In the genomic region with DNA sequence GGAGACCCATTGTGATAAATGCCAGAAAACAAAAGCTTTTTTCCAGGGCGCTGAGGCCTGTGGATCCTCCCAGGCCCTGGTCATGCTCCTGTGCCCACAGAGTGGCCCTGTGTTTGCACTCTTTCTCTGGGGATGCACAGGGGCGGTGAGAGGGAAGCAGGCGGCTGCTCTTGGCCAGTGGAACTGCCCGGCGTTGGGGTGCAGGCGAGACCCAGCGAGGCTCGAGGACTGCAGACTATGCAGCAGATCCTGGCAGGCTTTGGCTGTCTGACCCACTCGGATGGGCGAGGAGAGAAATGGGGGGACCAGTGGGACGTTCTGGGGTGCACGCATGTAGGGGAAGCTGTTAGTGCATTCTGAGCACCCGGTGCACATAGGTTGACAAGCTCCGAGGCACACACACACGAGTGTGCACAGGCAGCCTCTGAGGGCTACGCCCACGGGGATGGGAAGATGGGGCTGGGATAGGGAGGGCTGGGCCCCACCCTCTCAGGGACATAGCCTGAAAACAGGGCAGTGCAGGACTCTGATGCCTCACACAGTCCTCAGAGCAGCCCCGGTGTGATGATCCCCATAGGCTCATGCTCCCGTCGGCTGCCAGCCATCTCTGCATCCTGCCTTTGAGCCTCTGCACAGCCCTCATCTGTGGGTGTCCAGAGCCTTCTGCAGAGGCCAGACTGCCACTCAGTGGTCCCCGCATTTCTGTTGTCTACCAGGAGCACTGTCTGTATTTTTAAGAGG, we compare ENCODE assay signal across 21 cellular contexts.
"Had no signal": no experiment of that assay in that cellular context is flagged by ENCODE, and none has a peak within 500 bp of the region (broad histone marks: within the 10 kb centered on the region; RNA-seq: fewer than 3 reads in every experiment).

No MANE protein-coding gene starts in this region.

- H3K27ac Mint-ChIP-seq: activated CD4-positive, alpha-beta T cell treated with anti-CD3 and anti-CD28 coated beads, Interleukin-2, amount 10 ng/mL, durations not matched to agents 7 days and 5 days; activated CD8-positive, alpha-beta memory T cell treated with anti-CD3 and anti-CD28 coated beads, Interleukin-2, amount 10 ng/mL, durations not matched to agents 7 days and 5 days; activated CD8-positive, alpha-beta T cell treated with anti-CD3 and anti-CD28 coated beads for 36 hours; naive B cell had no signal

- ATAC-seq: activated CD8-positive, alpha-beta memory T cell treated with anti-CD3 and anti-CD28 coated beads, Interleukin-2, amount 10 ng/mL, durations not matched to agents 7 days and 5 days; activated CD8-positive, alpha-beta T cell treated with anti-CD3 and anti-CD28 coated beads for 36 hours; gastroesophageal sphincter; heart left ventricle; left lobe of liver had no signal

- H3K4me1 Mint-ChIP-seq: activated CD4-positive, alpha-beta T cell treated with anti-CD3 and anti-CD28 coated beads, Interleukin-2, amount 10 ng/mL, durations not matched to agents 7 days and 5 days; activated CD8-positive, alpha-beta memory T cell treated with anti-CD3 and anti-CD28 coated beads, Interleukin-2, amount 10 ng/mL, durations not matched to agents 7 days and 5 days; naive B cell had no signal

- DNase-seq: activated CD4-positive, alpha-beta T cell treated with anti-CD3 and anti-CD28 coated beads, Interleukin-2, amount 10 ng/mL, durations not matched to agents 7 days and 5 days; activated CD4-positive, CD25-positive, alpha-beta regulatory T cell treated with anti-CD3 and anti-CD28 coated beads, Interleukin-2, amount 50 U/mL, for 72 hours; activated CD8-positive, alpha-beta memory T cell treated with anti-CD3 and anti-CD28 coated beads, Interleukin-2, amount 10 ng/mL, durations not matched to agents 7 days and 5 days; activated CD8-positive, alpha-beta T cell treated with anti-CD3 and anti-CD28 coated beads for 36 hours; activated effector memory CD4-positive, alpha-beta T cell treated with anti-CD3 and anti-CD28 coated beads, Interleukin-2, amount 50 U/mL, for 16 hours; activated naive CD4-positive, alpha-beta T cell treated with anti-CD3 and anti-CD28 coated beads, Interleukin-2, amount 50 U/mL, for 16 hours; activated T-cell treated with anti-CD3 and anti-CD28 coated beads for 4 hours; islet precursor cell; naive B cell; occipital lobe; stimulated activated CD4-positive, alpha-beta T cell treated with anti-CD3 and anti-CD28 coated beads, Interleukin-2, amount 100 ng/mL, for 48 hours; stimulated activated CD8-positive, alpha-beta memory T cell treated with anti-CD3 and anti-CD28 coated beads, Interleukin-4, amount 100 ng/mL, for 48 hours; stimulated activated naive CD4-positive, alpha-beta T cell; upper lobe of left lung; WERI-Rb-1 had no signal

- H3K4me3 ChIP-seq: gastroesophageal sphincter, heart left ventricle, lung, upper lobe of left lung had no signal

- H3K27me3 Mint-ChIP-seq: activated CD4-positive, alpha-beta T cell treated with anti-CD3 and anti-CD28 coated beads, Interleukin-2, amount 10 ng/mL, durations not matched to agents 7 days and 5 days; activated CD8-positive, alpha-beta memory T cell treated with anti-CD3 and anti-CD28 coated beads, Interleukin-2, amount 10 ng/mL, durations not matched to agents 7 days and 5 days; activated CD8-positive, alpha-beta T cell treated with anti-CD3 and anti-CD28 coated beads for 36 hours had no signal

- H3K4me1 ChIP-seq: gastroesophageal sphincter, heart left ventricle, upper lobe of left lung had no signal

- H3K9me3 Mint-ChIP-seq: activated CD8-positive, alpha-beta T cell treated with anti-CD3 and anti-CD28 coated beads for 36 hours had no signal

- H3K36me3 Mint-ChIP-seq: activated CD8-positive, alpha-beta memory T cell treated with anti-CD3 and anti-CD28 coated beads, Interleukin-2, amount 10 ng/mL, durations not matched to agents 7 days and 5 days; naive B cell had no signal

- H3K36me3 ChIP-seq: gastroesophageal sphincter, heart left ventricle, upper lobe of left lung, WERI-Rb-1 had no signal

- H3K27me3 ChIP-seq: upper lobe of left lung had no signal

- H3K4me3 Mint-ChIP-seq: activated CD4-positive, alpha-beta T cell treated with anti-CD3 and anti-CD28 coated beads, Interleukin-2, amount 10 ng/mL, durations not matched to agents 7 days and 5 days; activated CD8-positive, alpha-beta memory T cell treated with anti-CD3 and anti-CD28 coated beads, Interleukin-2, amount 10 ng/mL, durations not matched to agents 7 days and 5 days; activated CD8-positive, alpha-beta T cell treated with anti-CD3 and anti-CD28 coated beads for 36 hours; brain had no signal

- H3K27ac ChIP-seq: epithelial cell of prostate, gastroesophageal sphincter, heart left ventricle, upper lobe of left lung, WERI-Rb-1 had no signal
